8 cellular contexts compared by ENCODE assay signal in the genomic region with DNA sequence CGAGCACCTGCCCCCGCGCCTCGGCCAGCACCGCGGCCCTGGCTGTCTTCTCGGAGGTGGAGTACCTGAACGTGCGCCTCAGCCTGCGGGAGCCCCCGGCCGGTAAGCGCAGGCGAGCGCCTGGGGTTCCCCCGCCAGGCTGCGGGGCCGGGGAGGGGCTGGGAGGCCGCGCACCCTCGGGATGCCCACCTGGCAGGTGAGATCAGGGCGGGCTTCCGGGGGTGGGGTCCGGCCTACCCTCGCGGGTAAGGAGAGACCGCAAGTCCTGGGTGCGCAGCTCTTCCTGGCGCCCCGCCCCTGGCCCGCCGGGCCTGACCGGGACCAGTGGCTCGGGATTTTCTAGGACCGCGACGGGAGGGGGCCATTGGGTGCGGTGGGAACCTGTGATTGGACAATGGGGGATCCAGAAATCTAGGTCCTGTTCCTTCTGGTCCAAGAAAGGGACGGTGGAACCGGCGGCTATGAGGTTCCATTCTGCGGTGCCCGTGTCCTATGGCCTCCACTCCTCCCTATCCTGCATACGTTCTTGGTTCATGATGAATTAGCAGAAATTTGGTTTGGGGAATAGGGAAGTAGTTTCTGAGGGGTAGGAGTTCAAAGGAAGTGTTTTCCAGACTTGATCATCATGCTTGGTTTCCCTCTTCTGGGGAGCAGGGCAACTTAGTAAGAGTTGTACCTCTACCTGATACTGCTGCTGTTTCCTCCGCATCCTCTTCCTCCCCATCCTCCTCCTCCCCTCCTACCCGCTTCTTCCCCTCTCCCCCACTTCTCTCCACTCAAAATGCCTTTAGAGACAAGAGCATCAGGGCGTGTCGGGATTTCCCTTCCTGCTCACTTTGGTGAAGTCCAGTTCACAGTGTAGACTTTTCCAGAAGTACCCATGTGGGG. TPM values are rescaled to one million over a fixed set of nuclear protein-coding genes. Genes with fewer than 3 reads are reported as not detected.
A peak's percentile ranks its signal among the peaks of the same experiment; 100 is the strongest.
DNase-seq lines count a peak whose midpoint lies in the region; ATAC-seq, FAIRE-seq and TF ChIP-seq lines count a peak whose summit lies in the region.

No MANE protein-coding gene starts in this region.

- no peak for ATAC-seq in activated naive CD4-positive, alpha-beta T cell treated with anti-CD3 and anti-CD28 coated beads, Interleukin-2, amount 50 U/mL, for 72 hours
- no peak for ATAC-seq in HG02885 (IDR thresholded peaks at IDR 0.05; ENCODE audit: poor library complexity, unreplicated experiment)

- peak overlapping the region in 6 of 7 donors; percentile 11 to 74 (median 56) for H3K4me3 Mint-ChIP-seq in CD8-positive, alpha-beta memory T cell
- H3K4me3 Mint-ChIP-seq in osteocyte (ENCODE audit: unreplicated experiment), result peak overlapping the region; percentile 81

- POLR2A ChIA-PET in CD8-positive, alpha-beta memory T cell (lab: Charles Lee), result no interaction called here

- no peak for DNase-seq in CD8-positive, alpha-beta memory T cell
- DNase-seq in LNCaP clone FGC (ENCODE audit: low read depth) (no peak), cardiac septum (ENCODE audit: low spot score) (peak; percentile 77), osteocyte (ENCODE audit: extremely low spot score, unreplicated experiment) (peak; percentile 85), WERI-Rb-1 (no peak), HTR-8/SVneo (ENCODE audit: insufficient read length, low spot score) (no peak)
- DNase-seq in activated naive CD4-positive, alpha-beta T cell treated with anti-CD3 and anti-CD28 coated beads, Interleukin-2, amount 50 U/mL, for 72 hours (ENCODE audit: low spot score in 2 of 2), result peak; percentile 10 to 55

- no peaks in the 10 kb centered on the region for H3K27me3 ChIP-seq in CD8-positive, alpha-beta memory T cell (ENCODE audit: insufficient read depth, low read length, poor library complexity, severe bottlenecking)
- H3K27me3 ChIP-seq in WERI-Rb-1 (ENCODE audit: insufficient read depth, low read depth, severe bottlenecking), result peaks cover 85% of the 10 kb centered on the region

- no peaks in the 10 kb centered on the region for H3K9me3 ChIP-seq in CD8-positive, alpha-beta memory T cell (ENCODE audit: low read length)
- H3K9me3 ChIP-seq in WERI-Rb-1 (ENCODE audit: severe bottlenecking), result peaks cover 6% of the 10 kb centered on the region

- peak overlapping the region; percentile 16 for H3K4me3 ChIP-seq in CD8-positive, alpha-beta memory T cell (ENCODE audit: low read length)
- H3K4me3 ChIP-seq in LNCaP clone FGC (ENCODE audit: low read depth, low read length), result peak overlapping the region; percentile 74
- no peak overlapping the region for H3K4me3 ChIP-seq in WERI-Rb-1 (ENCODE audit: low read depth, low read length)

- no peaks in the 10 kb centered on the region for H3K36me3 ChIP-seq in CD8-positive, alpha-beta memory T cell (ENCODE audit: insufficient read depth, low read length)
- H3K36me3 ChIP-seq in WERI-Rb-1, result no peaks in the 10 kb centered on the region

- intact Hi-C loops in cardiac septum (cut with DNase I), result no loop called here

- H3K9me3 Mint-ChIP-seq in CD8-positive, alpha-beta memory T cell, result peaks cover 4 to 27% (median 17%) of the 10 kb centered on the region in 5 donors
- no peaks in the 10 kb centered on the region for H3K9me3 Mint-ChIP-seq in activated naive CD4-positive, alpha-beta T cell treated with anti-CD3 and anti-CD28 coated beads, Interleukin-2, amount 50 U/mL, for 72 hours
- no peaks in the 10 kb centered on the region for H3K9me3 Mint-ChIP-seq in osteocyte (ENCODE audit: unreplicated experiment)

- H3K4me1 Mint-ChIP-seq in CD8-positive, alpha-beta memory T cell, result peaks cover 10 to 19% (median 15%) of the 10 kb centered on the region in 3 donors
- peaks cover 33% of the 10 kb centered on the region for H3K4me1 Mint-ChIP-seq in osteocyte (ENCODE audit: unreplicated experiment)

- no peaks in the 10 kb centered on the region for H3K36me3 Mint-ChIP-seq in CD8-positive, alpha-beta memory T cell
- peaks cover 0 to 5% of the 10 kb centered on the region in 2 donors for H3K36me3 Mint-ChIP-seq in activated naive CD4-positive, alpha-beta T cell treated with anti-CD3 and anti-CD28 coated beads, Interleukin-2, amount 50 U/mL, for 72 hours
- H3K36me3 Mint-ChIP-seq in osteocyte (ENCODE audit: unreplicated experiment), result peaks cover 18% of the 10 kb centered on the region

- TF ChIP-seq CTCF in LNCaP clone FGC (IDR thresholded peaks at IDR 0.05; ENCODE audit: control insufficient read depth, extremely low read depth, insufficient read depth), result no peak
- no peak for TF ChIP-seq CTCF in osteocyte (IDR thresholded peaks at IDR 0.05)
- TF ChIP-seq CTCF in WERI-Rb-1 (IDR thresholded peaks at IDR 0.05; ENCODE audit: low read depth, low read length), result no peak

- no peak overlapping the region for H3K27ac ChIP-seq in CD8-positive, alpha-beta memory T cell (ENCODE audit: low read depth, low read length)
- H3K27ac ChIP-seq in WERI-Rb-1, result no peak overlapping the region

- peak overlapping the region in 4 of 8 donors; percentile 5 to 84 (median 18) for H3K27ac Mint-ChIP-seq in CD8-positive, alpha-beta memory T cell
- H3K27ac Mint-ChIP-seq in activated naive CD4-positive, alpha-beta T cell treated with anti-CD3 and anti-CD28 coated beads, Interleukin-2, amount 50 U/mL, for 72 hours, result no peak overlapping the region
- no peak overlapping the region for H3K27ac Mint-ChIP-seq in osteocyte (ENCODE audit: unreplicated experiment)

- H3K4me1 ChIP-seq in CD8-positive, alpha-beta memory T cell (ENCODE audit: insufficient read depth, low read length), result peaks cover 6% of the 10 kb centered on the region

- peaks cover 9 to 19% of the 10 kb centered on the region in 2 donors for H3K27me3 Mint-ChIP-seq in CD8-positive, alpha-beta memory T cell
- H3K27me3 Mint-ChIP-seq in osteocyte (ENCODE audit: unreplicated experiment), result peaks cover under 1% of the 10 kb centered on the region

- CTCF ChIA-PET in CD8-positive, alpha-beta memory T cell (lab: Charles Lee), result no interaction called here

- no peak for FAIRE-seq in HTR-8/SVneo (lab: Jason Lieb, UNC)

RNA-seq across cellular contexts. Expression of gene ARRDC4, which starts 0.8 kb away (rescaled TPM):
- under 1 TPM; 0.31 to 0.51 TPM for total RNA-seq in CD8-positive, alpha-beta memory T cell
- polyA plus RNA-seq in CD8-positive, alpha-beta memory T cell, result 0.78 TPM
- under 1 TPM; 0.60 to 0.66 TPM for total RNA-seq in activated naive CD4-positive, alpha-beta T cell treated with anti-CD3 and anti-CD28 coated beads, Interleukin-2, amount 50 U/mL, for 72 hours
- 95.1 TPM for total RNA-seq in cardiac septum
- 14.9 and 15.3 TPM in 2 replicates for total RNA-seq in osteocyte

Comparison
In these comparisons a context has a peak if more than half of its experiments do, and no peak if none do; other contexts are left out.
1. DNase-seq: peak in activated naive CD4-positive, alpha-beta T cell treated with anti-CD3 and anti-CD28 coated beads, Interleukin-2, amount 50 U/mL, for 72 hours (2 of 2), cardiac septum (single experiment) and osteocyte (single experiment); none in CD8-positive, alpha-beta memory T cell (0 of 5), LNCaP clone FGC (single experiment), WERI-Rb-1 (single experiment) and HTR-8/SVneo (single experiment).